22 cellular contexts compared by ENCODE assay signal in the genomic region with DNA sequence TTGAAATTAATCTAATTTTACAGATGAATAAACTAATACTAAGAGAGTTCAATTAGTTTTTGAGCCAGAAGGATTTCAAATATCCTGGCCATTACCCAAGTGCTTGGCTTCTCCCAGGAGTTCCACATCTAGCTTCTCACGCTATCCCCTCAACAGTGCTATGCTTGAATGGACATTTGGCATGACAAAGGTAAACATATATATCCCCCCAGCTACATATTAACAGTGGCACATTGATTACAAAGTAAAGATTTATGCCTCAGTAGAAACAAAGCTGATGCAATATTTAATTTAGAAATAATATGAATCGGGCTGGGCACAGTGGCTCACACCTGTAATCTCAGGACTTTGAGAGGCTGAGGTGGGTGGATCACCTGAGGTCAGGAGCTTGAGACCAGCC.
DNase-seq lines count a peak whose midpoint lies in the region; ATAC-seq and TF ChIP-seq lines count a peak whose summit lies in the region.
"Had no signal": no experiment of that assay in that cellular context is flagged by ENCODE, and none has a peak within 500 bp of the region (broad histone marks: within the 10 kb centered on the region; RNA-seq: fewer than 3 reads in every experiment).

No MANE protein-coding gene starts in this region.

- H3K27me3 Mint-ChIP-seq in Calu3 (ENCODE audit: unreplicated experiment), result no peaks in the 10 kb centered on the region
- H3K27me3 Mint-ChIP-seq in T-cell, result no peaks in the 10 kb centered on the region
- H3K27me3 Mint-ChIP-seq: activated naive CD8-positive, alpha-beta T cell treated with anti-CD3 and anti-CD28 coated beads, Interleukin-2, amount 10 ng/mL, durations not matched to agents 7 days and 5 days; CD4-positive, CD25-positive, alpha-beta regulatory T cell; dendritic cell treated with granulocyte-macrophage colony-stimulating factor and Interleukin-4, amounts not matched to agents 40 ng/mL and 50 ng/mL, for 4 days; stimulated activated naive CD8-positive, alpha-beta T cell treated with anti-CD3 and anti-CD28 coated beads, Interleukin-15, Interleukin-2, amounts not matched to agents 100 ng/mL and 50 ng/mL, for 24 hours; T-helper 17 cell had no signal

- H3K36me3 Mint-ChIP-seq in Calu3 (ENCODE audit: insufficient read depth, unreplicated experiment) (no peaks in the 10 kb centered on the region), T-cell (no peaks in the 10 kb centered on the region)
- H3K36me3 Mint-ChIP-seq: activated naive CD8-positive, alpha-beta T cell treated with anti-CD3 and anti-CD28 coated beads, Interleukin-2, amount 10 ng/mL, durations not matched to agents 7 days and 5 days; CD4-positive, CD25-positive, alpha-beta regulatory T cell had no signal

- TF ChIP-seq CTCF in Calu3 (IDR thresholded peaks at IDR 0.05; ENCODE audit: unreplicated experiment), result no peak

- no peak overlapping the region for H3K4me3 Mint-ChIP-seq in Calu3 (ENCODE audit: low read depth, unreplicated experiment)
- H3K4me3 Mint-ChIP-seq in T-cell, result no peak overlapping the region
- H3K4me3 Mint-ChIP-seq: activated naive CD8-positive, alpha-beta T cell treated with anti-CD3 and anti-CD28 coated beads, Interleukin-2, amount 10 ng/mL, durations not matched to agents 7 days and 5 days; CD4-positive, CD25-positive, alpha-beta regulatory T cell; dendritic cell treated with granulocyte-macrophage colony-stimulating factor and Interleukin-4, amounts not matched to agents 40 ng/mL and 50 ng/mL, for 4 days; stimulated activated naive CD8-positive, alpha-beta T cell treated with anti-CD3 and anti-CD28 coated beads, Interleukin-15, Interleukin-2, amounts not matched to agents 100 ng/mL and 50 ng/mL, for 24 hours; T-helper 17 cell had no signal

- intact Hi-C loops in Calu3 (cut with micrococcal nuclease; ENCODE audit: unreplicated experiment), result loop anchor here (1.0 to 5.0 kb wide), 2 partner anchors 226 to 520 kb away; a partner anchor contains a TSS

- DNase-seq in DMS153 (lab: John Stamatoyannopoulos, UW) (peak; percentile 54), DMS153 treated with DMSO at 0.1 percent for 48 hours (lab: John Stamatoyannopoulos, UW; ENCODE audit: unreplicated experiment) (no peak), Calu3 (peak; percentile 13), NCI-H446 treated with DMSO at 0.1 percent for 48 hours (lab: John Stamatoyannopoulos, UW) (peak; percentile 85), fibroblast of peridontal ligament (ENCODE audit: extremely low read depth) (peak; percentile 18), epidermal melanocyte (ENCODE audit: insufficient read length, low spot score) (no peak), COLO829 (ENCODE audit: low spot score) (no peak), T-cell (no peak)
- DNase-seq: activated effector memory CD4-positive, alpha-beta T cell treated with anti-CD3 and anti-CD28 coated beads, Interleukin-2, amount 50 U/mL, for 16 hours; activated naive CD8-positive, alpha-beta T cell treated with anti-CD3 and anti-CD28 coated beads, Interleukin-2, amount 10 ng/mL, durations not matched to agents 7 days and 5 days; activated T-cell treated with anti-CD3 and anti-CD28 coated beads for 4 hours; caudate nucleus; CD4-positive, CD25-positive, alpha-beta regulatory T cell; DND-41; hypothalamus; left ventricle myocardium superior; NCI-H2107; NCI-H526 treated with DMSO at 0.1 percent for 48 hours; psoas muscle; T-helper 17 cell had no signal

- H3K4me1 Mint-ChIP-seq in Calu3 (ENCODE audit: low read depth, unreplicated experiment) (peaks cover 9% of the 10 kb centered on the region), T-cell (no peaks in the 10 kb centered on the region)
- H3K4me1 Mint-ChIP-seq: activated naive CD8-positive, alpha-beta T cell treated with anti-CD3 and anti-CD28 coated beads, Interleukin-2, amount 10 ng/mL, durations not matched to agents 7 days and 5 days; CD4-positive, CD25-positive, alpha-beta regulatory T cell; T-helper 17 cell had no signal

- no TSS peak for BruUV-seq in Calu3 (replicated peaks; lab: Mats Ljungman, UMichigan)

- H3K27ac Mint-ChIP-seq in Calu3 (ENCODE audit: unreplicated experiment) (no peak overlapping the region), T-cell (no peak overlapping the region)
- H3K27ac Mint-ChIP-seq: activated naive CD8-positive, alpha-beta T cell treated with anti-CD3 and anti-CD28 coated beads, Interleukin-2, amount 10 ng/mL, durations not matched to agents 7 days and 5 days; CD4-positive, CD25-positive, alpha-beta regulatory T cell; dendritic cell treated with granulocyte-macrophage colony-stimulating factor and Interleukin-4, amounts not matched to agents 40 ng/mL and 50 ng/mL, for 4 days; stimulated activated naive CD8-positive, alpha-beta T cell treated with anti-CD3 and anti-CD28 coated beads, Interleukin-15, Interleukin-2, amounts not matched to agents 100 ng/mL and 50 ng/mL, for 24 hours; T-helper 17 cell had no signal

- H3K9me3 Mint-ChIP-seq in Calu3 (ENCODE audit: low read depth, unreplicated experiment), result peaks cover 10% of the 10 kb centered on the region
- H3K9me3 Mint-ChIP-seq in T-cell, result peaks cover 11 to 21% (median 14%) of the 10 kb centered on the region in 3 donors

- POLR2A ChIA-PET in T-cell (lab: Charles Lee), result no interaction called here

- CTCF ChIA-PET in Calu3 (lab: Charles Lee), result interaction anchor here (1.2 kb wide), 1 partner anchor 11 kb away, joined by 3 read pairs; no protein-coding TSS in a partner anchor
- CTCF ChIA-PET in T-cell (lab: Charles Lee), result no interaction called here

- no peak for ATAC-seq in T-cell (replicated peaks in 1 of 4)
- ATAC-seq: left ventricle myocardium superior, psoas muscle, T-helper 17 cell had no signal

Comparison
In these comparisons a context has a peak if more than half of its experiments do, and no peak if none do; other contexts are left out.
1. DNase-seq: peak in DMS153 (single experiment), Calu3 (single experiment), NCI-H446 treated with DMSO at 0.1 percent for 48 hours (single experiment) and fibroblast of peridontal ligament (single experiment); none in DMS153 treated with DMSO at 0.1 percent for 48 hours (single experiment), epidermal melanocyte (single experiment), COLO829 (single experiment) and T-cell (0 of 34).